Comparison of ENCODE assay signal across 8 cellular contexts in genomic region chr11:62443390-62444201, GRCh38. TPM values are rescaled to one million over a fixed set of nuclear protein-coding genes. Genes with fewer than 3 reads are reported as not detected.
DNase-seq lines count a peak whose midpoint lies in the region; ATAC-seq and TF ChIP-seq lines count a peak whose summit lies in the region.

No MANE protein-coding gene starts in this region.

- peaks cover 21% of the 10 kb centered on the region for H3K27me3 Mint-ChIP-seq in T-helper 1 cell treated with Interleukin-12 subunit alpha and Interleukin-12 subunit beta and Interleukin-4 antibody, amounts not matched to agents 30 μg/mL and 1 μg/mL, for 36 hours (ENCODE audit: low read depth)

- peaks cover 2% of the 10 kb centered on the region for H3K36me3 Mint-ChIP-seq in T-helper 1 cell treated with Interleukin-12 subunit alpha and Interleukin-12 subunit beta and Interleukin-4 antibody, amounts not matched to agents 30 μg/mL and 1 μg/mL, for 36 hours (ENCODE audit: low read depth)

- H3K36me3 ChIP-seq in adrenal gland (replicated peaks in 1 of 2) (no peaks in the 10 kb centered on the region), left lung (no peaks in the 10 kb centered on the region)

- peak overlapping the region in 1 of 4 donors; percentile 49 for H3K4me3 ChIP-seq in adrenal gland
- H3K4me3 ChIP-seq in left lung = peak overlapping the region in 1 of 2 donors; percentile 36

- intact Hi-C loops in adrenal gland (cut with DNase I) (no loop called here), left lung (cut with DNase I) (no loop called here)

- no peaks in the 10 kb centered on the region for H3K9me3 Mint-ChIP-seq in T-helper 1 cell treated with Interleukin-12 subunit alpha and Interleukin-12 subunit beta and Interleukin-4 antibody, amounts not matched to agents 30 μg/mL and 1 μg/mL, for 36 hours

- ATAC-seq in left lung = peak; percentile 38
- ATAC-seq in GM19397 (IDR thresholded peaks at IDR 0.05; ENCODE audit: unreplicated experiment) = no peak

- peak overlapping the region; percentile 18 to 94 (median 68) for H3K27ac ChIP-seq in adrenal gland
- peak overlapping the region; percentile 81 to 89 for H3K27ac ChIP-seq in left lung
- peak overlapping the region; percentile 55 for H3K27ac ChIP-seq in temporal lobe (ENCODE audit: low read depth, low read length)

- H3K4me1 Mint-ChIP-seq in T-helper 1 cell treated with Interleukin-12 subunit alpha and Interleukin-12 subunit beta and Interleukin-4 antibody, amounts not matched to agents 30 μg/mL and 1 μg/mL, for 36 hours (ENCODE audit: low read depth) = peaks cover 3% of the 10 kb centered on the region

- no peak overlapping the region for H3K27ac Mint-ChIP-seq in T-helper 1 cell treated with Interleukin-12 subunit alpha and Interleukin-12 subunit beta and Interleukin-4 antibody, amounts not matched to agents 30 μg/mL and 1 μg/mL, for 36 hours

- H3K27me3 ChIP-seq in adrenal gland (no peaks in the 10 kb centered on the region), left lung (peaks cover 0 to 11% of the 10 kb centered on the region in 2 donors)

- no peak for TF ChIP-seq CTCF in adrenal gland (IDR thresholded peaks at IDR 0.05)
- TF ChIP-seq CTCF in left lung (IDR thresholded peaks at IDR 0.05) = no peak

- H3K4me3 Mint-ChIP-seq in T-helper 1 cell treated with Interleukin-12 subunit alpha and Interleukin-12 subunit beta and Interleukin-4 antibody, amounts not matched to agents 30 μg/mL and 1 μg/mL, for 36 hours = peak overlapping the region; percentile 61

- DNase-seq in T-helper 1 cell = no peak
- DNase-seq in adrenal gland = peak in 2 of 7 donors; percentile 21 to 30
- no peak for DNase-seq in left lung
- no peak for DNase-seq in COR-L47 (lab: John Stamatoyannopoulos, UW)
- DNase-seq in putamen (ENCODE audit: low spot score) = no peak

- H3K9me3 ChIP-seq in adrenal gland (replicated peaks in 1 of 3) (no peaks in the 10 kb centered on the region), left lung (no peaks in the 10 kb centered on the region)

- TF ChIP-seq POLR2A in adrenal gland (IDR thresholded peaks at IDR 0.05) = no peak

- 65 to 79% (median 70%) methylated on average over 11 to 17 of the region's 17 CpGs for WGBS in adrenal gland, 4 donors

- H3K4me1 ChIP-seq in adrenal gland (replicated peaks in 1 of 2) (peaks cover 0 to 22% of the 10 kb centered on the region in 2 donors), left lung (peaks cover 11 to 50% of the 10 kb centered on the region in 2 donors)

RNA-seq across cellular contexts. Expression of gene SCGB1A1, which starts 24.8 kb away (rescaled TPM):
- total RNA-seq in adrenal gland (1 to 10 TPM in 2 of 8 donors, not detected in 6; 1.7 to 3.1 TPM), left lung (100 to 1,000 TPM in 1 of 2 donors, 1 to 10 TPM in 1; 3.5 to 397 TPM), temporal lobe (not detected)
- polyA plus RNA-seq in adrenal gland = 1 to 10 TPM in 1 of 3 donors, not detected in 2; 1.5 TPM
